Comparison of ENCODE assay signal across 1 cellular context in genomic region chr6:8157839-8158238, GRCh38.
TF ChIP-seq lines count a peak whose summit lies in the region.

No MANE protein-coding gene starts in this region.

TF ChIP-seq in H1, 55 proteins besides CTCF, POLR2A, EP300 and RAD21:
- no peak for TF ChIP-seq SIX5 (IDR thresholded peaks at IDR 0.05; ENCODE audit: low read depth, low read length)
- TF ChIP-seq CHD2 (IDR thresholded peaks at IDR 0.05; ENCODE audit: low read length) = no peak
- TF ChIP-seq MAFK (IDR thresholded peaks at IDR 0.05; ENCODE audit: low read depth, low read length) = no peak
- no peak for TF ChIP-seq POLR2AphosphoS5 (IDR thresholded peaks at IDR 0.05; ENCODE audit: low read depth, low read length)
- TF ChIP-seq TAF1 (IDR thresholded peaks at IDR 0.05; ENCODE audit: low read depth, low read length) = no peak
- no peak for TF ChIP-seq FOSL1 (IDR thresholded peaks at IDR 0.05; ENCODE audit: insufficient read depth, low read depth, low read length)
- TF ChIP-seq SUZ12 (IDR thresholded peaks at IDR 0.05; ENCODE audit: low read length) = no peak
- TF ChIP-seq KDM1A (IDR thresholded peaks at IDR 0.05; ENCODE audit: borderline replicate concordance, low read length) = no peak
- TF ChIP-seq SP2 (IDR thresholded peaks at IDR 0.05; ENCODE audit: low read length) = no peak
- TF ChIP-seq JUN (IDR thresholded peaks at IDR 0.05; ENCODE audit: low read depth, low read length) = no peak
- no peak for TF ChIP-seq CEBPB (IDR thresholded peaks at IDR 0.05; ENCODE audit: low read depth, low read length)
- TF ChIP-seq CHD1 (IDR thresholded peaks at IDR 0.05; ENCODE audit: low read depth, low read length) = no peak
- no peak for TF ChIP-seq TEAD4 (IDR thresholded peaks at IDR 0.05; ENCODE audit: low read depth, low read length)
- TF ChIP-seq ATF2 (IDR thresholded peaks at IDR 0.05; ENCODE audit: low read length) = no peak
- no peak for TF ChIP-seq MAX (IDR thresholded peaks at IDR 0.05)
- TF ChIP-seq HDAC2 (IDR thresholded peaks at IDR 0.05; ENCODE audit: borderline replicate concordance in 1 of 2, low read depth in 2 of 2, low read length in 2 of 2) = no peak
- no peak for TF ChIP-seq CTBP2 (IDR thresholded peaks at IDR 0.05; ENCODE audit: borderline replicate concordance, insufficient read depth, insufficient read length, low read length)
- no peak for TF ChIP-seq ATF3 (IDR thresholded peaks at IDR 0.05; ENCODE audit: insufficient read depth, low read depth, low read length)
- TF ChIP-seq TCF12 (IDR thresholded peaks at IDR 0.05; ENCODE audit: low read depth, low read length) = no peak
- no peak for TF ChIP-seq CBX8 (IDR thresholded peaks at IDR 0.05; ENCODE audit: borderline replicate concordance, low read depth, low read length)
